In the genomic region with DNA sequence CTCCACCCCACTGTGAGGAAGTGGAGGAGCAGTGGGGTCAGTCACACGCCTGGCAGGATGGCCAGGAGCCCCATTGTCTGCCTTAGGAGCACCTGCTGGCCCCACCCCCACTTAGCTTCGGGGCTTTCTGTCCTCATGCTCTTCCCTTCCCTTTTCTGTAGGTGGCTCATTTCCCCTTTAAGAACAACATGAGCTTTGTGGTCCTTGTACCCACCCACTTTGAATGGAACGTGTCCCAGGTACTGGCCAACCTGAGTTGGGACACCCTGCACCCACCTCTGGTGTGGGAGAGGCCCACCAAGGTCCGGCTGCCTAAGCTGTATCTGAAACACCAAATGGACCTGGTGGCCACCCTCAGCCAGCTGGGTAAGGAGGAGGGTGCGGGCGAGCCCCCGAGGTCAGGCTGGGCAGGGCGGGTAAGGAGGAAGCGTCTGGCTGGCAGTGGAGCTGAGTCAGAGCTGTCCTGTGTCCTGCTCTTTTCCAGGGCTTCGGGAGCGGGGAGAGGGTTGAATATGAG, we compare ENCODE assay signal across 1 cellular context.
A peak's percentile ranks its signal among the peaks of the same experiment; 100 is the strongest.
TF ChIP-seq lines count a peak whose summit lies in the region.

No MANE protein-coding gene starts in this region.

TF ChIP-seq in HCT116, 20 proteins besides CTCF, POLR2A, EP300 and RAD21 (continued from another document):
- TF ChIP-seq, protein P1, sequence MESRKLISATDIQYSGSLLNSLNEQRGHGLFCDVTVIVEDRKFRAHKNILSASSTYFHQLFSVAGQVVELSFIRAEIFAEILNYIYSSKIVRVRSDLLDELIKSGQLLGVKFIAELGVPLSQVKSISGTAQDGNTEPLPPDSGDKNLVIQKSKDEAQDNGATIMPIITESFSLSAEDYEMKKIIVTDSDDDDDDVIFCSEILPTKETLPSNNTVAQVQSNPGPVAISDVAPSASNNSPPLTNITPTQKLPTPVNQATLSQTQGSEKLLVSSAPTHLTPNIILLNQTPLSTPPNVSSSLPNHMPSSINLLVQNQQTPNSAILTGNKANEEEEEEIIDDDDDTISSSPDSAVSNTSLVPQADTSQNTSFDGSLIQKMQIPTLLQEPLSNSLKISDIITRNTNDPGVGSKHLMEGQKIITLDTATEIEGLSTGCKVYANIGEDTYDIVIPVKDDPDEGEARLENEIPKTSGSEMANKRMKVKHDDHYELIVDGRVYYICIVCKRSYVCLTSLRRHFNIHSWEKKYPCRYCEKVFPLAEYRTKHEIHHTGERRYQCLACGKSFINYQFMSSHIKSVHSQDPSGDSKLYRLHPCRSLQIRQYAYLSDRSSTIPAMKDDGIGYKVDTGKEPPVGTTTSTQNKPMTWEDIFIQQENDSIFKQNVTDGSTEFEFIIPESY (IDR thresholded peaks at IDR 0.05; ENCODE audit: extremely low read depth, insufficient replicate concordance, low read length) = no peak
- TF ChIP-seq CEBPB (IDR thresholded peaks at IDR 0.05; ENCODE audit: low read depth) (no peak), FOSL1 (IDR thresholded peaks at IDR 0.05; ENCODE audit: low read depth) (no peak)
- TF ChIP-seq, protein P2, sequence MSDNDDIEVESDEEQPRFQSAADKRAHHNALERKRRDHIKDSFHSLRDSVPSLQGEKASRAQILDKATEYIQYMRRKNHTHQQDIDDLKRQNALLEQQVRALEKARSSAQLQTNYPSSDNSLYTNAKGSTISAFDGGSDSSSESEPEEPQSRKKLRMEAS (IDR thresholded peaks at IDR 0.05) = peak; percentile 95
